In genomic region chr12:5912437-5913334, GRCh38 we compare ENCODE assay signal across 14 cellular contexts. TPM values are rescaled to one million over a fixed set of nuclear protein-coding genes. Genes with fewer than 3 reads are reported as not detected.
DNase-seq lines count a peak whose midpoint lies in the region; TF ChIP-seq lines count a peak whose summit lies in the region.
"Had no signal": no experiment of that assay in that cellular context is flagged by ENCODE, and none has a peak within 500 bp of the region (broad histone marks: within the 10 kb centered on the region; RNA-seq: fewer than 3 reads in every experiment).

No MANE protein-coding gene starts in this region.

- no peak overlapping the region for H3K27ac ChIP-seq in VCaP
- no peak overlapping the region for H3K27ac ChIP-seq in caudate nucleus (ENCODE audit: low read depth, low read length)

- no peaks in the 10 kb centered on the region for H3K27me3 ChIP-seq in H7 (ENCODE audit: control insufficient read depth, insufficient read depth, low read length)

- DNase-seq in AG09309 (ENCODE audit: low read depth) (no peak), H7 (peak; percentile 89), iPS-NIHi11 (ENCODE audit: low spot score) (peak; percentile 78), AG08396 (ENCODE audit: low spot score) (no peak), caudate nucleus (lab: John Stamatoyannopoulos, UW) (no peak)
- DNase-seq in activated CD4-positive, alpha-beta T cell treated with anti-CD3 and anti-CD28 coated beads for 48 hours: no peak
- DNase-seq in activated naive CD4-positive, alpha-beta T cell treated with anti-CD3 and anti-CD28 coated beads for 36 hours: no peak
- DNase-seq: CD4-positive, alpha-beta T cell; effector memory CD4-positive, alpha-beta T cell; natural killer cell; NCI-H524 treated with DMSO at 0.1 percent for 48 hours had no signal

- H3K4me1 Mint-ChIP-seq in activated naive CD4-positive, alpha-beta T cell treated with anti-CD3 and anti-CD28 coated beads for 36 hours (ENCODE audit: low read depth): no peaks in the 10 kb centered on the region
- H3K4me1 Mint-ChIP-seq: natural killer cell; stimulated activated effector memory CD8-positive, alpha-beta T cell treated with anti-CD3 and anti-CD28 coated beads, Interleukin-12 subunit alpha, Interleukin-12 subunit beta, amount 100 ng/mL, for 72 hours had no signal

- H3K36me3 Mint-ChIP-seq in activated naive CD4-positive, alpha-beta T cell treated with anti-CD3 and anti-CD28 coated beads for 36 hours (ENCODE audit: low read depth): no peaks in the 10 kb centered on the region
- H3K36me3 Mint-ChIP-seq: natural killer cell; stimulated activated effector memory CD8-positive, alpha-beta T cell treated with anti-CD3 and anti-CD28 coated beads, Interleukin-12 subunit alpha, Interleukin-12 subunit beta, amount 100 ng/mL, for 72 hours had no signal

- no peaks in the 10 kb centered on the region for H3K36me3 ChIP-seq in H7 (replicated peaks; ENCODE audit: control insufficient read depth, insufficient read depth, low read length)

- CTCF ChIA-PET in activated naive CD4-positive, alpha-beta T cell treated with anti-CD3 and anti-CD28 coated beads for 36 hours (lab: Charles Lee): no interaction called here

- H3K9me3 Mint-ChIP-seq in activated naive CD4-positive, alpha-beta T cell treated with anti-CD3 and anti-CD28 coated beads for 36 hours: no peaks in the 10 kb centered on the region
- H3K9me3 Mint-ChIP-seq: CD4-positive, alpha-beta T cell; natural killer cell; stimulated activated effector memory CD8-positive, alpha-beta T cell treated with anti-CD3 and anti-CD28 coated beads, Interleukin-12 subunit alpha, Interleukin-12 subunit beta, amount 100 ng/mL, for 72 hours had no signal

- no peak overlapping the region for H3K4me3 ChIP-seq in AG09309 (ENCODE audit: control insufficient read depth, low read depth, low read length)
- H3K4me3 ChIP-seq in H7 (ENCODE audit: insufficient read depth, low read depth, low read length): no peak overlapping the region

- no peak overlapping the region for H3K4me3 Mint-ChIP-seq in activated naive CD4-positive, alpha-beta T cell treated with anti-CD3 and anti-CD28 coated beads for 36 hours
- H3K4me3 Mint-ChIP-seq: CD4-positive, alpha-beta T cell; natural killer cell; stimulated activated effector memory CD8-positive, alpha-beta T cell treated with anti-CD3 and anti-CD28 coated beads, Interleukin-12 subunit alpha, Interleukin-12 subunit beta, amount 100 ng/mL, for 72 hours had no signal

- intact Hi-C loops in activated naive CD4-positive, alpha-beta T cell treated with anti-CD3 and anti-CD28 coated beads for 36 hours (cut with micrococcal nuclease): no loop called here

- no peaks in the 10 kb centered on the region for H3K27me3 Mint-ChIP-seq in activated naive CD4-positive, alpha-beta T cell treated with anti-CD3 and anti-CD28 coated beads for 36 hours (ENCODE audit: low read depth)

- no peak overlapping the region for H3K27ac Mint-ChIP-seq in activated naive CD4-positive, alpha-beta T cell treated with anti-CD3 and anti-CD28 coated beads for 36 hours
- H3K27ac Mint-ChIP-seq: CD4-positive, alpha-beta T cell; natural killer cell; stimulated activated effector memory CD8-positive, alpha-beta T cell treated with anti-CD3 and anti-CD28 coated beads, Interleukin-12 subunit alpha, Interleukin-12 subunit beta, amount 100 ng/mL, for 72 hours had no signal

- TF ChIP-seq CTCF in AG09309 (IDR thresholded peaks at IDR 0.05; ENCODE audit: control insufficient read depth, insufficient read depth, low read depth, low read length, missing control alignments) (peak; percentile 35), VCaP (conservative IDR thresholded peaks at IDR 0.05) (peak; percentile 16; the same call in 1 of the 2 replicates)

RNA-seq across cellular contexts. Expression of gene ANO2, which starts 32.4 kb away (rescaled TPM):
- total RNA-seq in H7 (2014; rRNA removed; shearing (Covaris generic)): 0.76 and 2.1 TPM in 2 replicates
- total RNA-seq in activated naive CD4-positive, alpha-beta T cell treated with anti-CD3 and anti-CD28 coated beads for 36 hours: not detected
- total RNA-seq: activated CD8-positive, alpha-beta memory T cell treated with anti-CD3 and anti-CD28 coated beads for 36 hours; CD4-positive, alpha-beta T cell; natural killer cell had no signal

Comparison
In these comparisons a context has a peak if more than half of its experiments do, and no peak if none do; other contexts are left out.
1. DNase-seq: peak in H7 (single experiment) and iPS-NIHi11 (single experiment); none in AG09309 (single experiment), activated CD4-positive, alpha-beta T cell treated with anti-CD3 and anti-CD28 coated beads for 48 hours (single experiment), AG08396 (single experiment), activated naive CD4-positive, alpha-beta T cell treated with anti-CD3 and anti-CD28 coated beads for 36 hours (single experiment) and caudate nucleus (0 of 61).